ENCODE assay signal across 8 cellular contexts in the genomic region with DNA sequence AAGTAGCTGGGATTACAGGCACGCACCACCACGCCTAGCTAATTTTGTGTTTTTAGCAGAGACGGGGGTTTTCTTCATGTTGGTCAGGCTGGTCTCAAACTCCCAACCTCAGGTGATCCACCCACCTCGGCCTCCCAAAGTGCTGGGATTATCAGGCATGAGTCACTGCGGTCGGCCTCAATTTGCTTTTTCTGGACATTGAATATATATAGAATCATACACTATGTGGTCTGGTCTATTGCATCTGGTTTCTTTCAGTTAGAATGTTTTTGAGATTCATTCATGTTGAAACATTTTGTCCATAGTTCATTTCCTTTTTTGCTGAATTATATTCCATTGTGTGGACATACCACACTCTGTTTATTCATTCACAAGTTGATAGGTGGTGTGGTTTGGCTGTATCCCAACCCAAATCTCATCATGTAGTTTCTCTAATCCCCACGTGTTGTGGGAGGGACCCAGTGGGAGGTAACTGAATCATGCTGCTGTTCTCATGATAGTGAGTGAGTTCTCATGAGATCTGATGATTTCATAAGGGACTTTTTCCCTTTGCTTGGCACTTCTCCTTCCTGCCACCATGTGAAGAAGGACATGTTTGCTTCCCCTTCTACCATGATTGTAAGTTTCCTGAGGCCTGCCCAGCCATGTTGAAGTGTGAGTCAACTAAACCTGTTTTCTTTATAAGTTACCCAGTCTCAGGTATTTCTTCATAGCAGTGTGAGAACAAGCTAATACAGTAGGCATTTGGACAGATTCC.
A peak's percentile ranks its signal among the peaks of the same experiment; 100 is the strongest.
DNase-seq lines count a peak whose midpoint lies in the region; ATAC-seq and TF ChIP-seq lines count a peak whose summit lies in the region.
"Not testable (repeated sequence)": the region's sequence is repeated elsewhere in the genome, so short reads cannot be mapped to it uniquely, and the experiment has no call there.

No MANE protein-coding gene starts in this region.

- not testable (repeated sequence) for H3K27me3 Mint-ChIP-seq in HFFc6 (ENCODE audit: insufficient read depth)

- H3K27ac ChIP-seq in foreskin keratinocyte: peak overlapping the region; percentile 41

- DNase-seq in CD1c-positive myeloid dendritic cell (ENCODE audit: extremely low spot score) (peak; percentile 54), HFFc6 (peak; percentile 27), NCI-H2029 (lab: John Stamatoyannopoulos, UW) (peak; percentile 21), SK-MEL-5 (ENCODE audit: low read depth, low spot score) (peak; percentile 63), choroid plexus epithelial cell (ENCODE audit: low read depth) (peak; percentile 97), foreskin keratinocyte (peak; percentile 99), smooth muscle cell of the brain vasculature (ENCODE audit: low read depth, low spot score) (peak; percentile 85)
- not testable (repeated sequence) for DNase-seq in activated naive CD4-positive, alpha-beta T cell treated with anti-CD3 and anti-CD28 coated beads, Interleukin-2, amount 50 U/mL, for 72 hours (ENCODE audit: low spot score in 2 of 2)

- not testable (repeated sequence) for H3K4me3 ChIP-seq in choroid plexus epithelial cell (ENCODE audit: low read depth, low read length)

- H3K27me3 ChIP-seq in foreskin keratinocyte: not testable (repeated sequence)

- not testable (repeated sequence) for H3K4me1 ChIP-seq in foreskin keratinocyte

- H3K9me3 Mint-ChIP-seq in HFFc6; activated naive CD4-positive, alpha-beta T cell treated with anti-CD3 and anti-CD28 coated beads, Interleukin-2, amount 50 U/mL, for 72 hours: not testable (repeated sequence)

- TF ChIP-seq CTCF in HFFc6 (IDR thresholded peaks at IDR 0.05); choroid plexus epithelial cell (conservative IDR thresholded peaks at IDR 0.05; ENCODE audit: low read depth, low read length); foreskin keratinocyte (conservative IDR thresholded peaks at IDR 0.05): not testable (repeated sequence)

- in situ Hi-C loops in SK-MEL-5 (cut with HindIII; ENCODE audit: low pct_unique_long_range_greater_than_20kb, low sequenced_read_pairs): not testable (repeated sequence)

- ATAC-seq in activated naive CD4-positive, alpha-beta T cell treated with anti-CD3 and anti-CD28 coated beads, Interleukin-2, amount 50 U/mL, for 72 hours: peak; percentile 30 to 64
- ATAC-seq in foreskin keratinocyte: peak; percentile 89

- H3K27ac Mint-ChIP-seq in HFFc6; activated naive CD4-positive, alpha-beta T cell treated with anti-CD3 and anti-CD28 coated beads, Interleukin-2, amount 50 U/mL, for 72 hours: not testable (repeated sequence)

- not testable (repeated sequence) for H3K4me3 Mint-ChIP-seq in HFFc6

- H3K36me3 Mint-ChIP-seq in HFFc6 (ENCODE audit: low read depth); activated naive CD4-positive, alpha-beta T cell treated with anti-CD3 and anti-CD28 coated beads, Interleukin-2, amount 50 U/mL, for 72 hours: not testable (repeated sequence)

- H3K4me1 Mint-ChIP-seq in HFFc6 (ENCODE audit: low read depth): not testable (repeated sequence)
